10 cellular contexts compared by ENCODE assay signal in genomic region chr3:188309437-188310269, GRCh38.
A peak's percentile ranks its signal among the peaks of the same experiment; 100 is the strongest.
DNase-seq lines count a peak whose midpoint lies in the region; ATAC-seq and TF ChIP-seq lines count a peak whose summit lies in the region.
"Had no signal": no experiment of that assay in that cellular context is flagged by ENCODE, and none has a peak within 500 bp of the region (broad histone marks: within the 10 kb centered on the region; RNA-seq: fewer than 3 reads in every experiment).

No MANE protein-coding gene starts in this region.

- H3K4me3 ChIP-seq in astrocyte of the spinal cord (ENCODE audit: low read depth, low read length) (no peak overlapping the region), smooth muscle cell (no peak overlapping the region)
- H3K4me3 ChIP-seq: heart left ventricle had no signal

- H3K36me3 ChIP-seq in smooth muscle cell (ENCODE audit: low read depth), result no peaks in the 10 kb centered on the region
- H3K36me3 ChIP-seq: heart left ventricle had no signal

- no peaks in the 10 kb centered on the region for H3F3A ChIP-seq in smooth muscle cell (ENCODE audit: low read depth)

- in situ Hi-C loops in GM13977 (cut with MboI; ENCODE audit: low pct_unique_long_range_greater_than_20kb, low sequenced_read_pairs, unreplicated experiment), result no loop called here
- in situ Hi-C loops in astrocyte of the spinal cord (cut with HindIII; ENCODE audit: low sequenced_read_pairs), result no loop called here

- H3K9ac ChIP-seq in smooth muscle cell (ENCODE audit: low read depth), result no peak overlapping the region

- no peak overlapping the region for H2AFZ ChIP-seq in smooth muscle cell (ENCODE audit: low read depth)

- peaks cover 92% of the 10 kb centered on the region for H3K79me2 ChIP-seq in smooth muscle cell (ENCODE audit: low read depth)

- no peaks in the 10 kb centered on the region for H3K27me3 ChIP-seq in smooth muscle cell (ENCODE audit: low read depth)
- H3K27me3 ChIP-seq: heart left ventricle had no signal

- WGBS in smooth muscle cell (ENCODE audit: low lambda C conversion rate), result 89% methylated on average over 6 of the region's 6 CpGs

- no peak overlapping the region for H3K4me2 ChIP-seq in smooth muscle cell

- H4K20me1 ChIP-seq in smooth muscle cell (ENCODE audit: low read depth), result peaks cover 52% of the 10 kb centered on the region

- DNase-seq in GM13977 (ENCODE audit: low spot score), result peak; percentile 50
- peak; percentile 29 for DNase-seq in astrocyte of the spinal cord (ENCODE audit: low read depth, low spot score)
- DNase-seq in smooth muscle cell (lab: John Stamatoyannopoulos, UW; ENCODE audit: unreplicated experiment), result no peak
- no peak for DNase-seq in NCI-H446 (lab: John Stamatoyannopoulos, UW)
- no peak for DNase-seq in NCI-H146 treated with DMSO at 0.1 percent for 48 hours (lab: John Stamatoyannopoulos, UW; ENCODE audit: unreplicated experiment)
- no peak for DNase-seq in inferior parietal cortex (ENCODE audit: extremely low spot score)
- DNase-seq: activated effector memory CD4-positive, alpha-beta T cell treated with anti-CD3 and anti-CD28 coated beads, Interleukin-2, amount 50 U/mL, for 16 hours; heart left ventricle had no signal

- no peaks in the 10 kb centered on the region for H3K4me1 ChIP-seq in smooth muscle cell (ENCODE audit: low read depth)

- no peaks in the 10 kb centered on the region for H3K9me3 ChIP-seq in smooth muscle cell (replicated peaks; ENCODE audit: low read depth)

- no peak overlapping the region for H3K27ac ChIP-seq in smooth muscle cell (ENCODE audit: low read depth)

- no peak for TF ChIP-seq CTCF in GM13977 (IDR thresholded peaks at IDR 0.05; ENCODE audit: extremely low read depth, insufficient read depth, missing control alignments)
- no peak for TF ChIP-seq CTCF in astrocyte of the spinal cord (IDR thresholded peaks at IDR 0.05; ENCODE audit: low read depth, low read length)
- TF ChIP-seq CTCF in smooth muscle cell (IDR thresholded peaks at IDR 0.05; ENCODE audit: borderline replicate concordance, insufficient read depth, poor library complexity, severe bottlenecking), result no peak

- ATAC-seq in GM19463 (IDR thresholded peaks at IDR 0.05; ENCODE audit: unreplicated experiment) (peak; percentile 95), HG03139 (IDR thresholded peaks at IDR 0.05; ENCODE audit: unreplicated experiment) (peak; percentile 97)
- ATAC-seq: heart left ventricle had no signal

Comparison
In these comparisons a context has a peak if more than half of its experiments do, and no peak if none do; other contexts are left out.
1. DNase-seq: peak in GM13977 (single experiment) and astrocyte of the spinal cord (single experiment); none in smooth muscle cell (single experiment), NCI-H446 (0 of 2), NCI-H146 treated with DMSO at 0.1 percent for 48 hours (single experiment) and inferior parietal cortex (single experiment).